ENCODE assay signal across 8 cellular contexts in the genomic region with DNA sequence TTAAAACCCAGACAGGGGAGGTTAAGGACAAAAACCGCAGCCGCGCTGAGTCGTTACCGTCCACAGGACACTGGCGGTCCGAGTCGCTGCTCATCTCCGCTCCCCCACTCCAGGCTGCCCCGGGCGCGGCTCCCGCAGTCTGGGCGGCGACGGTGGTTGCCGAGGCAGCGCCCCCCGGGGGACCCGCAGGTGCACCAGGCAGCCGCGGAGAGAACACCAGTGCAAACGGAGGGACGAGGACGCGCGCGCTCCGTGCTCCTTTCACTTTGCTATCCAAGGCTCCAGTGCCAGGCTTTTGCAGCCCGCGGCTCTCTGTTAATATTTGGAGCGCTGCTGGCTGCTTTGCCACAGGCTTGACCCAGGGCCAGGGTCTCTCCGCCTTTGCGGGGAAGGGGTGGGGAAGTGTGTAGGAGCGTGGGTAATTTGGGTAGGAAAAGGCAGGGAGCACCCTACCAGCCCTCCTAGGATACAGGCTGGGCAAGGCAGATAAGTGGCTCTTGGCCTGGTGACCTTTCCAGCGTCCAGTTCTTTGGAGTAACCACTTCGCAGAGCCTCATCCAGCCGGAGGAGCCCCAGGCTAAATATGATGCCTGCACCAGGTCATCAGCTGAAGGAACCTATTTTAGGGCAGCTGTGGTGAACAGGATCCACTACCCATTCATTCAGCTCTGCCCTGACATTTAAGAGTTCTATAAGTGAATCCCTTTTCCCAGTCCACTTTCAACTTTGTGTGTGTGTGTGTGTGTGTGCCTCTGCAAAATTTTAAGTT. TPM values are rescaled to one million over a fixed set of nuclear protein-coding genes. Genes with fewer than 3 reads are reported as not detected.
DNase-seq lines count a peak whose midpoint lies in the region; ATAC-seq and TF ChIP-seq lines count a peak whose summit lies in the region.

A gene with protein sequence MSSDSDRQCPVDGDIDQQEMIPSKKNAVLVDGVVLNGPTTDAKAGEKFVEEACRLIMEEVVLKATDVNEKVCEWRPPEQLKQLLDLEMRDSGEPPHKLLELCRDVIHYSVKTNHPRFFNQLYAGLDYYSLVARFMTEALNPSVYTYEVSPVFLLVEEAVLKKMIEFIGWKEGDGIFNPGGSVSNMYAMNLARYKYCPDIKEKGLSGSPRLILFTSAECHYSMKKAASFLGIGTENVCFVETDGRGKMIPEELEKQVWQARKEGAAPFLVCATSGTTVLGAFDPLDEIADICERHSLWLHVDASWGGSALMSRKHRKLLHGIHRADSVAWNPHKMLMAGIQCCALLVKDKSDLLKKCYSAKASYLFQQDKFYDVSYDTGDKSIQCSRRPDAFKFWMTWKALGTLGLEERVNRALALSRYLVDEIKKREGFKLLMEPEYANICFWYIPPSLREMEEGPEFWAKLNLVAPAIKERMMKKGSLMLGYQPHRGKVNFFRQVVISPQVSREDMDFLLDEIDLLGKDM (minus strand): TSS at position 141 of the 769 bp plus-strand sequence. CDS start 47 bp downstream, at position 94.

- no peak within 1 kb of the TSS for H3K27ac Mint-ChIP-seq in CD4-positive, alpha-beta T cell

- intact Hi-C loops in CD4-positive, alpha-beta T cell (cut with DNase I, micrococcal nuclease), result no loop called here
- intact Hi-C loops in heart right ventricle (cut with DNase I) (no loop called here), prostate gland (cut with DNase I) (no loop called here)

- DNase-seq in CD4-positive, alpha-beta T cell, result peak in 1 of 10 experiments; percentile 3
- DNase-seq in M059J (ENCODE audit: low read depth) (peak; percentile 20), heart right ventricle (peak; percentile 23 to 34), prostate gland (ENCODE audit: low spot score) (no peak), NOMO-1 treated with dmso at 0.1 percent for 144 hours (lab: John Stamatoyannopoulos, UW; ENCODE audit: unreplicated experiment) (no peak), CD1c-positive myeloid dendritic cell (ENCODE audit: extremely low spot score) (no peak)
- DNase-seq in activated naive CD4-positive, alpha-beta T cell treated with Interleukin-2 at 50 U/mL for 16 hours, result peak; percentile 15

- peaks cover 64% of the 10 kb centered on the region for H3K27me3 Mint-ChIP-seq in CD4-positive, alpha-beta T cell

- no peak for TF ChIP-seq POLR2A in prostate gland (IDR thresholded peaks at IDR 0.05)

- ATAC-seq in CD4-positive, alpha-beta T cell (ENCODE audit: poor library complexity), result no peak
- ATAC-seq in heart right ventricle (peak in 7 of 8 donors; percentile 48 to 87 (median 79)), HG02981 (IDR thresholded peaks at IDR 0.05; ENCODE audit: unreplicated experiment) (no peak)

- H3K36me3 Mint-ChIP-seq in CD4-positive, alpha-beta T cell (ENCODE audit: low read depth), result no peaks in the 10 kb centered on the region

- H3K36me3 ChIP-seq in heart right ventricle, result no peaks in the 10 kb centered on the region
- no peaks in the 10 kb centered on the region for H3K36me3 ChIP-seq in prostate gland

- H3K9me3 ChIP-seq in CD4-positive, alpha-beta T cell (ENCODE audit: control insufficient read depth, low read length), result no peaks in the 10 kb centered on the region
- H3K9me3 ChIP-seq in heart right ventricle, result no peaks in the 10 kb centered on the region
- no peaks in the 10 kb centered on the region for H3K9me3 ChIP-seq in prostate gland

- peak within 1 kb of the TSS; percentile 38 to 68 (median 63) for H3K4me3 ChIP-seq in heart right ventricle
- peak within 1 kb of the TSS; percentile 38 to 41 for H3K4me3 ChIP-seq in prostate gland

- H3K9me3 Mint-ChIP-seq in CD4-positive, alpha-beta T cell, result no peaks in the 10 kb centered on the region

- TF ChIP-seq CTCF in CD4-positive, alpha-beta T cell (IDR thresholded peaks at IDR 0.05), result no peak
- TF ChIP-seq CTCF in heart right ventricle (IDR thresholded peaks at IDR 0.05) (peak in 2 of 9 donors; percentile 22 to 24), prostate gland (IDR thresholded peaks at IDR 0.05) (no peak)

- H3K4me1 ChIP-seq in heart right ventricle (peaks cover 0 to 15% (median 0%) of the 10 kb centered on the region in 9 donors), prostate gland (replicated peaks) (no peaks in the 10 kb centered on the region)

- H3K27me3 ChIP-seq in CD4-positive, alpha-beta T cell (ENCODE audit: control insufficient read depth, insufficient read depth, low read length), result peaks cover 41% of the 10 kb centered on the region
- H3K27me3 ChIP-seq in heart right ventricle (peaks cover 0 to 50% (median 13%) of the 10 kb centered on the region in 7 donors), prostate gland (replicated peaks; ENCODE audit: insufficient read depth) (no peaks in the 10 kb centered on the region)

- CTCF ChIA-PET in CD4-positive, alpha-beta T cell (lab: Charles Lee), result no interaction called here

- no peak within 1 kb of the TSS for H3K27ac ChIP-seq in CD4-positive, alpha-beta T cell (ENCODE audit: low read depth, low read length)
- H3K27ac ChIP-seq in heart right ventricle (peak within 1 kb of the TSS in 1 of 10 donors; percentile 39), prostate gland (no peak within 1 kb of the TSS)

- POLR2A ChIA-PET in CD4-positive, alpha-beta T cell (lab: Charles Lee), result no interaction called here

- H3K4me3 Mint-ChIP-seq in CD4-positive, alpha-beta T cell, result peak within 1 kb of the TSS; percentile 76

- WGBS in heart right ventricle, 2 donors, result 3 to 5% methylated on average over 38 of the region's 38 CpGs
- 11% methylated on average over 26 of the region's 38 CpGs for WGBS in prostate gland

- peaks cover 22% of the 10 kb centered on the region for H3K4me1 Mint-ChIP-seq in CD4-positive, alpha-beta T cell (ENCODE audit: low read depth)

RNA-seq across cellular contexts. Expression of the gene that starts here (rescaled TPM):
- total RNA-seq in CD4-positive, alpha-beta T cell, result not detected
- not detected in 2 replicates for total RNA-seq in M059J (2014; rRNA removed; shearing (Covaris generic))
- total RNA-seq in heart right ventricle, result 1 to 10 TPM in 1 of 10 donors, under 1 TPM in 6, not detected in 3; 0.12 to 1.6 (median 0.45) TPM
- under 1 TPM in 1 of 2 donors, not detected in 1; 0.15 TPM for polyA plus RNA-seq in heart right ventricle
- total RNA-seq in prostate gland, result not detected

Comparison
In these comparisons a context has a peak if more than half of its experiments do, and no peak if none do; other contexts are left out.
1. Peak in DNase-seq in M059J; RNA of the gene not detected or under 1 TPM.
2. ATAC-seq: peak in heart right ventricle (7 of 8); none in CD4-positive, alpha-beta T cell (single experiment) and HG02981 (single experiment).
3. DNase-seq: peak in activated naive CD4-positive, alpha-beta T cell treated with Interleukin-2 at 50 U/mL for 16 hours (single experiment) and heart right ventricle (2 of 2); none in prostate gland (single experiment), NOMO-1 treated with dmso at 0.1 percent for 144 hours (single experiment) and CD1c-positive myeloid dendritic cell (single experiment).